ENCODE assay signal across 8 cellular contexts in the genomic region with DNA sequence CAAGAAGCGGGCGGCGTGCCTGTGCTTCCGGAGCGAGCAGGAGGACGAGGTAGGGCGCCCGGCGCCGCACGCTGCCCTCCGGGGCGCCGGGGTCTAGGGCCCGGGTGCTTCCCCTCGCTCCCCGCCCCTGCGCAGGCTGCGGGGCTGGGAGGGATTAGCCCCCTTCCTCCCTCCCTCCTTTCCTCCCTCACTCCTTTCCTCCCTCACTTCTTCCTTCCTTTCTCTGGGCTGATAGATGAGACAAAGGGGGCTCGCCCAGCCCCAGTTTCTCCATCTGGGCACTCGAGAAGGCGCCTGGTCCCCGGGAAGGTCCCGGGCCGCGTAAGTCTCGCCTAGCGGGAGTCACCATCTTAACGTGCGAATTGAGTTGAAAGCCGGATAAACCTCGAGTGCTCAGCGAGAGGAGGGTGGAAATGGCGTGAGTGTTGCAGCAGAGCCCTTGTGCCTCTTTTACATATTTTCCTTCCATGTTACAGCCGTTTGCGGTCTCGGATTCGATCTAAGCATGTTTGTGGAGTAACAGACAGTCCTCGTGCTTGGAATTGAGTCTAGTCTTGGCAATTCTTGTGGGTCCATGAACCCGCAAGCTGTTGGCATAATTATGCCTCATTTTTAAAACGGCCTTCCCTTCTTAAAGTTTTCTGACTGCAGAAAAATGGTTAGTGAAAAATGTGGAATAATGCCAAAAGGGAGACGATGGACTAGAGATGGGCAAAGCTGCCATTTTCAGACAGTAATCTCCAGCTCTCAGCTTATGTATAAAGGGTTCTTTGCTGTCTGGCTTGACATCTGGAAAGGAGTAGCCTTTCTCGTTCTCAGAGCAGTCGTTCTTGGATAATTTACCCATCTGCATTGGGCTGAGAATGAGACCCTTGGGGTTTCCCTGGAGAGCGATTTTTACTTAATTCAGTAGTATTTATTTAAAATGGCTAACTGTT. TPM values are rescaled to one million over a fixed set of nuclear protein-coding genes. Genes with fewer than 3 reads are reported as not detected.
DNase-seq lines count a peak whose midpoint lies in the region; ATAC-seq lines count a peak whose summit lies in the region.

No MANE protein-coding gene starts in this region.

- H3K27ac ChIP-seq in ectodermal cell (ENCODE audit: insufficient read depth, low read depth, low read length, poor library complexity, severe bottlenecking) (peak overlapping the region; percentile 44), mesodermal cell (ENCODE audit: low read depth, low read length, severe bottlenecking) (peak overlapping the region; percentile 66)

- DNase-seq in AG08395 (ENCODE audit: low spot score) = peak; percentile 63
- DNase-seq in NCI-H69 (lab: John Stamatoyannopoulos, UW) = peak; percentile 84
- DNase-seq in activated CD4-positive, alpha-beta T cell treated with anti-CD3 and anti-CD28 coated beads, Interleukin-2, amount 50 U/mL, for 48 hours = peak; percentile 57 to 59
- DNase-seq in stimulated activated CD8-positive, alpha-beta memory T cell treated with anti-CD3 and anti-CD28 coated beads, Interleukin-2, amount 100 ng/mL, for 1 hour (ENCODE audit: low read depth in 2 of 2) = peak; percentile 16 to 27

- H3K9me3 ChIP-seq in ectodermal cell (ENCODE audit: control insufficient read depth, low read length) (no peaks in the 10 kb centered on the region), mesodermal cell (ENCODE audit: control insufficient read depth, low read length) (no peaks in the 10 kb centered on the region)

- 0% methylated on average over 44 to 45 of the region's 45 CpGs for WGBS in ectodermal cell, 2 experiments
- WGBS in mesodermal cell (ENCODE audit: insufficient coverage in 2 of 2), 2 experiments = 0 to 1% methylated on average over 19 to 29 of the region's 45 CpGs

- H3K36me3 ChIP-seq in ectodermal cell (ENCODE audit: control insufficient read depth, insufficient read depth, low read length) (no peaks in the 10 kb centered on the region), mesodermal cell (ENCODE audit: control insufficient read depth, insufficient read depth, low read length) (peaks cover 41% of the 10 kb centered on the region)

- H3K4me1 ChIP-seq in ectodermal cell (ENCODE audit: control insufficient read depth, insufficient read depth, low read length) (peaks cover 32% of the 10 kb centered on the region), mesodermal cell (ENCODE audit: control insufficient read depth, insufficient read depth, low read length, poor library complexity, severe bottlenecking) (peaks cover 20% of the 10 kb centered on the region)

- H3K27me3 ChIP-seq in ectodermal cell (ENCODE audit: control insufficient read depth, insufficient read depth, low read length, poor library complexity, severe bottlenecking) = no peaks in the 10 kb centered on the region

- H3K4me3 ChIP-seq in ectodermal cell (ENCODE audit: insufficient read depth, low read depth, low read length) = peak overlapping the region; percentile 92
- H3K4me3 ChIP-seq in mesodermal cell (ENCODE audit: extremely low read depth, insufficient read depth, low read length, poor library complexity, severe bottlenecking) = peak overlapping the region; percentile 96

- ATAC-seq in GM18858 (IDR thresholded peaks at IDR 0.05; ENCODE audit: unreplicated experiment) (peak; percentile 18), HG03095 (IDR thresholded peaks at IDR 0.05; ENCODE audit: unreplicated experiment) (peak; percentile 27)

RNA-seq across cellular contexts. Expression of gene NUDT4, which starts 0.9 kb away (rescaled TPM):
- polyA plus RNA-seq in ectodermal cell (2013, experiment 1 of 4) = 48.2 TPM
- polyA plus RNA-seq in ectodermal cell (2013, experiment 2 of 4) = 42.7 TPM
- 35.4 TPM for polyA plus RNA-seq in ectodermal cell (2013, experiment 3 of 4)
- 38.2 TPM for polyA plus RNA-seq in ectodermal cell (2013, experiment 4 of 4)
- 197 TPM for polyA plus RNA-seq in mesodermal cell (2013, experiment 1 of 2)
- polyA plus RNA-seq in mesodermal cell (2013, experiment 2 of 2) = 211 TPM

Comparison
In these comparisons a context has a peak if more than half of its experiments do, and no peak if none do; other contexts are left out.
1. Peak in every context shown above with its lines: DNase-seq, ATAC-seq, H3K4me3 ChIP-seq and H3K27ac ChIP-seq.
2. DNase-seq: peak in every context shown above with its lines; median percentile 84 in NCI-H69; 63 in AG08395; 58 in activated CD4-positive, alpha-beta T cell treated with anti-CD3 and anti-CD28 coated beads, Interleukin-2, amount 50 U/mL, for 48 hours; 22 in stimulated activated CD8-positive, alpha-beta memory T cell treated with anti-CD3 and anti-CD28 coated beads, Interleukin-2, amount 100 ng/mL, for 1 hour.